ENCODE assay signal across 18 cellular contexts in genomic region chr15:43469867-43470266, GRCh38. TPM values are rescaled to one million over a fixed set of nuclear protein-coding genes. Genes with fewer than 3 reads are reported as not detected.
A peak's percentile ranks its signal among the peaks of the same experiment; 100 is the strongest.
DNase-seq lines count a peak whose midpoint lies in the region; ATAC-seq, FAIRE-seq and TF ChIP-seq lines count a peak whose summit lies in the region.
"Had no signal": no experiment of that assay in that cellular context is flagged by ENCODE, and none has a peak within 500 bp of the region (broad histone marks: within the 10 kb centered on the region; RNA-seq: fewer than 3 reads in every experiment).

No MANE protein-coding gene starts in this region.

- H4K20me1 ChIP-seq in IMR-90 (ENCODE audit: insufficient read depth, low read length) (no peaks in the 10 kb centered on the region), keratinocyte (ENCODE audit: control insufficient read depth, extremely low read depth, insufficient read depth, low read length) (no peaks in the 10 kb centered on the region)

- H3K9ac ChIP-seq in IMR-90 (ENCODE audit: low read depth, low read length) (no peak overlapping the region), keratinocyte (ENCODE audit: control insufficient read depth, extremely low read depth, insufficient read depth, low read length) (no peak overlapping the region)

- H3K4ac ChIP-seq in IMR-90 (ENCODE audit: low read depth, low read length): no peak overlapping the region

- H2BK20ac ChIP-seq in IMR-90 (ENCODE audit: low read depth, low read length): no peak overlapping the region

- no peak overlapping the region for H3K23ac ChIP-seq in IMR-90 (ENCODE audit: low read depth, low read length)

- in situ Hi-C loops in IMR-90 (cut with MboI; ENCODE audit: low sequenced_read_pairs): no loop called here
- in situ Hi-C loops in astrocyte of the spinal cord (cut with HindIII; ENCODE audit: low sequenced_read_pairs): no loop called here

- no peak overlapping the region for H2AK9ac ChIP-seq in IMR-90 (replicated peaks; ENCODE audit: low read depth, low read length, poor library complexity)

- no peak overlapping the region for H3K18ac ChIP-seq in IMR-90 (ENCODE audit: low read depth, low read length)

- H4K8ac ChIP-seq in IMR-90 (ENCODE audit: low read depth in 2 of 2, low read length in 2 of 2): 0 out of 4 replicates have a peak overlapping the region, but pooled peaks of 1 of the 2 experiments have one; percentile 0

- H2BK5ac ChIP-seq in IMR-90 (ENCODE audit: low read depth, low read length, poor library complexity, severe bottlenecking): peak overlapping the region; percentile 13

- TF ChIP-seq RAD21 in IMR-90 (IDR thresholded peaks at IDR 0.05; ENCODE audit: low read length): no peak

- no peak overlapping the region; the same call in 1 of the 2 replicates for H2AK5ac ChIP-seq in IMR-90 (ENCODE audit: low read depth, low read length)

- intact Hi-C loops in IMR-90 (cut with micrococcal nuclease): no loop called here

- POLR2A ChIA-PET in IMR-90 (lab: Charles Lee; ENCODE audit: unreplicated experiment): no interaction called here

- TF ChIP-seq CTCF in IMR-90 (conservative IDR thresholded peaks at IDR 0.05; ENCODE audit: low read depth, low read length): no peak
- TF ChIP-seq CTCF in astrocyte of the spinal cord (IDR thresholded peaks at IDR 0.05; ENCODE audit: low read depth, low read length): no peak
- TF ChIP-seq CTCF in keratinocyte (optimal IDR thresholded peaks at IDR 0.05 in 1 of 3, IDR thresholded peaks at IDR 0.05 in 1 of 3, conservative IDR thresholded peaks at IDR 0.05 in 1 of 3; ENCODE audit: extremely low read depth in 1 of 3, insufficient read depth in 2 of 3, low read length in 3 of 3): no peak

- no peak overlapping the region for H2AFZ ChIP-seq in IMR-90 (replicated peaks; ENCODE audit: low read length, poor library complexity)
- no peak overlapping the region for H2AFZ ChIP-seq in keratinocyte (ENCODE audit: control insufficient read depth, low read length)

- H3K27ac ChIP-seq in IMR-90 (ENCODE audit: insufficient read depth, low read length) (no peak overlapping the region), keratinocyte (ENCODE audit: control insufficient read depth, insufficient read depth, low read length) (no peak overlapping the region)
- H3K27ac ChIP-seq: gastrocnemius medialis, lower lobe of right lung, spleen, transverse colon had no signal

- no peak overlapping the region for H3K56ac ChIP-seq in IMR-90 (ENCODE audit: extremely low read depth, insufficient read depth, low read length)

- H3K14ac ChIP-seq in IMR-90 (replicated peaks; ENCODE audit: low read depth, low read length): no peak overlapping the region

- BruUV-seq in IMR-90 (replicated peaks; lab: Mats Ljungman, UMichigan): no TSS peak

- H3K27me3 ChIP-seq in IMR-90 (ENCODE audit: control insufficient read depth, insufficient read depth, low read length) (no peaks in the 10 kb centered on the region), keratinocyte (ENCODE audit: control insufficient read depth, extremely low read depth, insufficient read depth, low read length) (no peaks in the 10 kb centered on the region)
- H3K27me3 ChIP-seq: gastrocnemius medialis, spleen, transverse colon had no signal

- DNase-seq in ELR (ENCODE audit: low read depth): peak; percentile 78
- DNase-seq in IMR-90: peak; percentile 82
- DNase-seq in astrocyte of the spinal cord (ENCODE audit: low read depth, low spot score): peak; percentile 56
- peak; percentile 1 for DNase-seq in keratinocyte (ENCODE audit: low read depth, low spot score)
- DNase-seq in NCI-H1105 treated with DMSO at 0.1 percent for 48 hours (lab: John Stamatoyannopoulos, UW): no peak
- no peak for DNase-seq in NCI-H226
- DNase-seq in SHP77 treated with DMSO at 0.1 percent for 48 hours (lab: John Stamatoyannopoulos, UW): no peak
- DNase-seq: activated naive CD4-positive, alpha-beta T cell treated with anti-CD3 and anti-CD28 coated beads, Interleukin-2, amount 50 U/mL, for 16 hours; C1 segment of cervical spinal cord; DMS 273 treated with DMSO at 0.1 percent for 48 hours; endodermal cell; gastrocnemius medialis; lower lobe of right lung; naive B cell; NCI-H1417 treated with DMSO at 0.1 percent for 48 hours; spleen; SW 1271; transverse colon had no signal

- no peak overlapping the region for H3K4me2 ChIP-seq in IMR-90 (ENCODE audit: low read depth, low read length)
- no peak overlapping the region for H3K4me2 ChIP-seq in keratinocyte (ENCODE audit: control insufficient read depth, extremely low read depth, insufficient read depth, low read depth, low read length)

- dilution Hi-C loops in IMR-90 (cut with HindIII; ENCODE audit: low sequenced_read_pairs, unreplicated experiment) (no loop called here), keratinocyte (cut with MboI; ENCODE audit: extremely low pct_ligation_motif_present, low sequenced_read_pairs) (no loop called here)

- H3K79me2 ChIP-seq in keratinocyte (ENCODE audit: control insufficient read depth, insufficient read depth, low read length): no peaks in the 10 kb centered on the region

- 100% methylated on average over 1 of the region's 3 CpGs; no CpG with 5 or more reads in 1 of the 2 experiments for WGBS in IMR-90 (ENCODE audit: extremely low coverage in 2 of 2, insufficient read length in 1 of 2), 2 experiments

- H3K9me3 ChIP-seq in IMR-90 (ENCODE audit: control insufficient read depth, insufficient read depth, low read length) (no peaks in the 10 kb centered on the region), keratinocyte (ENCODE audit: control insufficient read depth, low read depth, low read length) (no peaks in the 10 kb centered on the region)
- H3K9me3 ChIP-seq: gastrocnemius medialis, lower lobe of right lung, spleen, transverse colon had no signal

- no peak for ATAC-seq in IMR-90 (ENCODE audit: low read depth)
- ATAC-seq: gastrocnemius medialis, lower lobe of right lung had no signal

- no peak overlapping the region for H4K5ac ChIP-seq in IMR-90 (ENCODE audit: low read depth, low read length)

- H4K91ac ChIP-seq in IMR-90 (ENCODE audit: insufficient read depth, low read depth, low read length): no peak overlapping the region

- H2BK15ac ChIP-seq in IMR-90 (ENCODE audit: low read depth, low read length): no peak overlapping the region

- H3K4me1 ChIP-seq in IMR-90 (ENCODE audit: control insufficient read depth, insufficient read depth, low read length) (peaks cover 17% of the 10 kb centered on the region), keratinocyte (ENCODE audit: control insufficient read depth, extremely low read depth, insufficient read depth, low read length) (peaks cover 4% of the 10 kb centered on the region)
- H3K4me1 ChIP-seq: lower lobe of right lung, spleen, transverse colon had no signal

- no peak for FAIRE-seq in keratinocyte (lab: Jason Lieb, UNC)

- CTCF ChIA-PET in IMR-90 (lab: Yijun Ruan, JAX): no interaction called here

- peaks cover 37% of the 10 kb centered on the region for H3K36me3 ChIP-seq in IMR-90 (ENCODE audit: control insufficient read depth, insufficient read depth, low read length)
- H3K36me3 ChIP-seq in keratinocyte (ENCODE audit: control insufficient read depth in 2 of 2, extremely low read depth in 1 of 2, insufficient read depth in 2 of 2, low read length in 2 of 2): peaks cover 6 to 9% of the 10 kb centered on the region in 2 experiments

- no peak for TF ChIP-seq POLR2A in IMR-90 (IDR thresholded peaks at IDR 0.05; ENCODE audit: low read depth, low read length)

- H3K79me1 ChIP-seq in IMR-90 (ENCODE audit: low read depth in 1 of 2, low read length in 2 of 2): peaks cover 10 to 21% of the 10 kb centered on the region in 2 experiments

- peaks cover 2% of the 10 kb centered on the region; the same call in 1 of the 2 replicates for H3K9me1 ChIP-seq in IMR-90 (ENCODE audit: insufficient read depth, low read length)
- H3K9me1 ChIP-seq in keratinocyte (ENCODE audit: control insufficient read depth, extremely low read depth, insufficient read depth, low read length): no peaks in the 10 kb centered on the region

- no peak overlapping the region for H2BK120ac ChIP-seq in IMR-90 (ENCODE audit: low read depth, low read length)

- H3K4me3 ChIP-seq in IMR-90 (ENCODE audit: insufficient read depth, low read depth, low read length): no peak overlapping the region
- no peak overlapping the region for H3K4me3 ChIP-seq in astrocyte of the spinal cord (ENCODE audit: low read depth, low read length)
- no peak overlapping the region for H3K4me3 ChIP-seq in keratinocyte (ENCODE audit: control insufficient read depth in 2 of 3, extremely low read depth in 1 of 3, insufficient read depth in 2 of 3, low read depth in 1 of 3, low read length in 3 of 3)
- H3K4me3 ChIP-seq: gastrocnemius medialis, lower lobe of right lung, spleen, transverse colon had no signal

TF ChIP-seq in IMR-90, 13 proteins besides CTCF, POLR2A, EP300 and RAD21:
- TF ChIP-seq RFX5 (IDR thresholded peaks at IDR 0.05; ENCODE audit: low read depth, low read length): no peak
- TF ChIP-seq CEBPB (IDR thresholded peaks at IDR 0.05; ENCODE audit: low read depth, low read length): peak; percentile 68

RNA-seq across cellular contexts. Expression of gene TP53BP1, which starts 23.1 kb away (rescaled TPM):
- total RNA-seq in IMR-90 (2012; rRNA removed): 64.5 and 73.9 TPM in 2 replicates
- polyA plus RNA-seq in IMR-90 (2012; rRNA removed) (33.9 and 36.3 TPM in 2 replicates), keratinocyte (26.2 to 36.7 TPM (median 30.7 TPM) in 3 replicates)
- 15.6 and 19.1 TPM in 2 replicates for polyA plus RNA-seq in IMR-90 (2012; cell fraction: cytosol; rRNA removed)
- 46.0 and 100 TPM in 2 replicates for polyA plus RNA-seq in IMR-90 (2012; cell fraction: nucleus; rRNA removed; ENCODE audit: low replicate concordance)
- polyA plus RNA-seq in keratinocyte (2011; ENCODE audit: low read depth): 12.6 TPM
- 16.0 and 20.9 TPM in 2 replicates for polyA plus RNA-seq in keratinocyte (2011; cell fraction: cytosol; rRNA removed)
- 68.7 and 71.0 TPM in 2 replicates for polyA plus RNA-seq in keratinocyte (2011; cell fraction: nucleus; rRNA removed)
- polyA plus RNA-seq in keratinocyte (2012; ENCODE audit: low replicate concordance): 11.1 and 18.4 TPM in 2 replicates
- polyA minus RNA-seq in keratinocyte: 43.9 to 57.9 TPM (median 48.9 TPM) in 3 replicates
- polyA minus RNA-seq in keratinocyte (2011; cell fraction: cytosol; rRNA and poly(A)+ RNA removed): 16.9 TPM
- 47.1 and 88.3 TPM in 2 replicates for polyA minus RNA-seq in keratinocyte (2011; cell fraction: nucleus; rRNA and poly(A)+ RNA removed)

RNA-seq across cellular contexts. Expression of gene MAP1A, which starts 47.5 kb away (rescaled TPM):
- 47.2 and 48.2 TPM in 2 replicates for total RNA-seq in IMR-90 (2012; rRNA removed)
- 28.7 and 31.3 TPM in 2 replicates for polyA plus RNA-seq in IMR-90 (2012; rRNA removed)
- polyA plus RNA-seq in IMR-90 (2012; cell fraction: cytosol; rRNA removed): 15.3 and 17.4 TPM in 2 replicates
- 12.7 and 15.8 TPM in 2 replicates for polyA plus RNA-seq in IMR-90 (2012; cell fraction: nucleus; rRNA removed; ENCODE audit: low replicate concordance)
- polyA plus RNA-seq in keratinocyte: 0.13 to 0.18 TPM (median 0.14 TPM) in 3 replicates
- polyA plus RNA-seq in keratinocyte (2011; ENCODE audit: low read depth): 0.06 TPM
- polyA plus RNA-seq in keratinocyte (2011; cell fraction: cytosol; rRNA removed): 0.16 and 0.23 TPM in 2 replicates
- polyA plus RNA-seq in keratinocyte (2011; cell fraction: nucleus; rRNA removed): 0.56 and 1.0 TPM in 2 replicates
- polyA plus RNA-seq in keratinocyte (2012; ENCODE audit: low replicate concordance): 0.17 and 0.19 TPM in 2 replicates
- 0.42 to 1.5 TPM (median 0.76 TPM) in 3 replicates for polyA minus RNA-seq in keratinocyte
- polyA minus RNA-seq in keratinocyte (2011; cell fraction: cytosol; rRNA and poly(A)+ RNA removed): 0.38 TPM
- 0.95 and 2.1 TPM in 2 replicates for polyA minus RNA-seq in keratinocyte (2011; cell fraction: nucleus; rRNA and poly(A)+ RNA removed)

Comparison
In these comparisons a context has a peak if more than half of its experiments do, and no peak if none do; other contexts are left out.
1. DNase-seq: peak in ELR (single experiment), IMR-90 (single experiment), astrocyte of the spinal cord (single experiment) and keratinocyte (single experiment); none in NCI-H1105 treated with DMSO at 0.1 percent for 48 hours (single experiment), NCI-H226 (single experiment) and SHP77 treated with DMSO at 0.1 percent for 48 hours (single experiment).
2. RNA of gene MAP1A, which starts 47.5 kb away (polyA plus RNA-seq): 12.7 to 31.3 TPM in IMR-90; 0.06 to 1.0 TPM in keratinocyte; every median in the first group is over 4 times any median in the second.